ENCODE assay signal across 1 cellular context in genomic region chr16:15948532-15949209, GRCh38.
TF ChIP-seq lines count a peak whose summit lies in the region.

No MANE protein-coding gene starts in this region.

TF ChIP-seq in HepG2, 621 proteins besides CTCF, POLR2A, EP300 and RAD21 (continued from another document and continues in another):
- TF ChIP-seq ZNF318 (CRISPR knock-in tag; IDR thresholded peaks at IDR 0.05) (no peak), MIXL1 (CRISPR knock-in tag; IDR thresholded peaks at IDR 0.05) (peak; percentile 10; the same call in 1 of the 2 replicates), ZBTB42 (CRISPR knock-in tag; IDR thresholded peaks at IDR 0.05) (no peak), DBP (CRISPR knock-in tag; IDR thresholded peaks at IDR 0.05; ENCODE audit: not compliant biosample characterization) (no peak), KDM4B (CRISPR knock-in tag; IDR thresholded peaks at IDR 0.05) (no peak), FOXA3 (CRISPR knock-in tag; IDR thresholded peaks at IDR 0.05) (no peak), NFE2 (CRISPR knock-in tag; IDR thresholded peaks at IDR 0.05) (no peak), TERF1 (CRISPR knock-in tag; IDR thresholded peaks at IDR 0.05) (no peak), ZNF281 (CRISPR knock-in tag; IDR thresholded peaks at IDR 0.05; ENCODE audit: borderline replicate concordance) (peak; percentile 33; the same call in 1 of the 2 replicates), DDIT3 (CRISPR knock-in tag; IDR thresholded peaks at IDR 0.05) (no peak), BRCA1 (CRISPR knock-in tag; IDR thresholded peaks at IDR 0.05) (no peak), ZNF788 (CRISPR knock-in tag; IDR thresholded peaks at IDR 0.05; ENCODE audit: borderline replicate concordance) (peak; percentile 87; the same call in 1 of the 2 replicates), SMYD3 (CRISPR knock-in tag; IDR thresholded peaks at IDR 0.05) (no peak), POLR2AphosphoS2 (IDR thresholded peaks at IDR 0.05; ENCODE audit: low read depth, low read length) (no peak), ZNF382 (CRISPR knock-in tag; IDR thresholded peaks at IDR 0.05; ENCODE audit: borderline replicate concordance) (no peak), ZNF333 (CRISPR knock-in tag; IDR thresholded peaks at IDR 0.05; ENCODE audit: borderline replicate concordance) (no peak), ZNF547 (CRISPR knock-in tag; IDR thresholded peaks at IDR 0.05) (no peak), NR2F6 (IDR thresholded peaks at IDR 0.05) (no peak), NR2F6 (CRISPR knock-in tag; IDR thresholded peaks at IDR 0.05) (peak; percentile 27; the same call in 1 of the 2 replicates), NR2F1 (CRISPR knock-in tag; IDR thresholded peaks at IDR 0.05) (peak in 1 of 2 experiments; percentile 20; a peak in 1 of 4 replicates), AGO1 (IDR thresholded peaks at IDR 0.05; ENCODE audit: low read depth, low read length, poor library complexity, severe bottlenecking) (no peak), RAD51 (IDR thresholded peaks at IDR 0.05; ENCODE audit: borderline replicate concordance) (no peak), MXI1 (IDR thresholded peaks at IDR 0.05; ENCODE audit: borderline replicate concordance, low read depth, low read length) (no peak), DNMT3B (CRISPR knock-in tag; conservative IDR thresholded peaks at IDR 0.05) (no peak), ZNF761 (CRISPR knock-in tag; conservative IDR thresholded peaks at IDR 0.05) (no peak), KLF15 (CRISPR knock-in tag; IDR thresholded peaks at IDR 0.05; ENCODE audit: borderline replicate concordance) (no peak), ZNF350 (CRISPR knock-in tag; IDR thresholded peaks at IDR 0.05; ENCODE audit: borderline replicate concordance, low read depth) (0 out of 2 replicates have a peak, but pooled peaks have one; percentile 57), ZNF317 (CRISPR knock-in tag; IDR thresholded peaks at IDR 0.05) (no peak), CC2D1A (CRISPR knock-in tag; IDR thresholded peaks at IDR 0.05) (no peak), BATF2 (CRISPR knock-in tag; IDR thresholded peaks at IDR 0.05) (no peak), SNAPC4 (CRISPR knock-in tag; IDR thresholded peaks at IDR 0.05) (no peak), ZNF264 (CRISPR knock-in tag; IDR thresholded peaks at IDR 0.05) (no peak), KLF12 (CRISPR knock-in tag; IDR thresholded peaks at IDR 0.05; ENCODE audit: borderline replicate concordance) (no peak), EED (CRISPR knock-in tag; IDR thresholded peaks at IDR 0.05) (0 out of 2 replicates have a peak, but pooled peaks have one; percentile 74), ATF7-NPFF (CRISPR knock-in tag; IDR thresholded peaks at IDR 0.05; ENCODE audit: low read depth) (0 out of 2 replicates have a peak, but pooled peaks have one; percentile 17), PTBP1 (IDR thresholded peaks at IDR 0.05; ENCODE audit: low read depth, low read length, poor library complexity, severe bottlenecking) (no peak), TSC22D2 (CRISPR knock-in tag; IDR thresholded peaks at IDR 0.05; ENCODE audit: borderline replicate concordance) (0 out of 2 replicates have a peak, but pooled peaks have one; percentile 11), CHD4 (IDR thresholded peaks at IDR 0.05; ENCODE audit: borderline replicate concordance, low read length) (peak; percentile 87), SYNCRIP (IDR thresholded peaks at IDR 0.05; ENCODE audit: insufficient read depth, low read depth, low read length) (no peak)
